In genomic region chr10:87667503-87667902, GRCh38 we compare ENCODE assay signal across 1 cellular context.
TF ChIP-seq lines count a peak whose summit lies in the region.

No MANE protein-coding gene starts in this region.

TF ChIP-seq in HEK293, 187 proteins besides CTCF, POLR2A, EP300 and RAD21 (continued from another document):
- TF ChIP-seq PRDM6 (tag by site-specific recombination; IDR thresholded peaks at IDR 0.05) (0 out of 2 replicates have a peak, but pooled peaks have one; percentile 11), ZNF10 (tag by site-specific recombination; IDR thresholded peaks at IDR 0.05) (0 out of 2 replicates have a peak, but pooled peaks have one; percentile 39)
